In the genomic region with DNA sequence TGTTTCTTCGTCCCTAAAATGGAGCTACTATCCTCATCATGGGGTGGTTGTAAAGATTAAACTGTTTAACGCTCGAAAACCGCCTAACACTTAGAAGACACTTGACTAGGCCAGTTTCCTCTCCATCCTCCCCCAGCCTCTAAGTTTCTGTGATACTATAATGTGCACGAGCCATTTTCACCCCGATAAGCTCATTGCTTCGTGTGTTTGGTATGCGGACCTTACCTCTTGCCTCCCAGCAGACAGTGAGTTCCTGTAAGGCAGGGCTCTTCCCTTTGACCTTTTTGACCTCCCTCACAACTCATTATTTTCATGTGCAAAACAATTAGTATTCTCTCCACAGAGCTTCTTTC, we compare ENCODE assay signal across 8 cellular contexts. TPM values are rescaled to one million over a fixed set of nuclear protein-coding genes. Genes with fewer than 3 reads are reported as not detected.
A peak's percentile ranks its signal among the peaks of the same experiment; 100 is the strongest.
DNase-seq lines count a peak whose midpoint lies in the region; ATAC-seq and TF ChIP-seq lines count a peak whose summit lies in the region.

No MANE protein-coding gene starts in this region.

- TF ChIP-seq POLR2A in sigmoid colon (IDR thresholded peaks at IDR 0.05) = no peak

- no peaks in the 10 kb centered on the region for H3K36me3 ChIP-seq in A673 (ENCODE audit: insufficient read depth, low read length, poor library complexity, severe bottlenecking)
- H3K36me3 ChIP-seq in SK-N-SH (replicated peaks in 1 of 2; ENCODE audit: control insufficient read depth in 1 of 2, insufficient read depth in 2 of 2, low read length in 1 of 2) = no peaks in the 10 kb centered on the region
- no peaks in the 10 kb centered on the region for H3K36me3 ChIP-seq in sigmoid colon

- H3K9me2 ChIP-seq in SK-N-SH = no peaks in the 10 kb centered on the region

- H2AFZ ChIP-seq in SK-N-SH (ENCODE audit: low read depth) = peak overlapping the region; percentile 75

- H3K27ac ChIP-seq in A673 (ENCODE audit: low read depth, low read length, poor library complexity, severe bottlenecking) (peak overlapping the region; percentile 71), SK-N-SH (ENCODE audit: low read depth in 2 of 2, low read length in 1 of 2) (peak overlapping the region; percentile 53 to 78; a peak in 3 of 4 replicates), sigmoid colon (peak overlapping the region; percentile 87 to 90 (median 90))

- no peak for TF ChIP-seq CTCF in A673 (conservative IDR thresholded peaks at IDR 0.05; ENCODE audit: low read depth, low read length)
- TF ChIP-seq CTCF in SK-N-SH (IDR thresholded peaks at IDR 0.05) = no peak
- TF ChIP-seq CTCF in fibroblast of villous mesenchyme (IDR thresholded peaks at IDR 0.05; ENCODE audit: insufficient read depth, low read depth, low read length) = no peak
- TF ChIP-seq CTCF in sigmoid colon (IDR thresholded peaks at IDR 0.05) = no peak

- TF ChIP-seq EP300 in SK-N-SH (IDR thresholded peaks at IDR 0.05; ENCODE audit: borderline replicate concordance in 1 of 2, low read depth in 1 of 2, low read length in 1 of 2) (no peak), sigmoid colon (IDR thresholded peaks at IDR 0.05) (no peak)

- intact Hi-C loops in A673 (cut with micrococcal nuclease; ENCODE audit: unreplicated experiment) (no loop called here), sigmoid colon (cut with DNase I) (loop anchor here (2.0 kb wide), 1 partner anchor 94 kb away; a partner anchor contains a TSS)

- CTCF ChIA-PET in A673 (lab: Charles Lee) (no interaction called here), SK-N-SH (lab: Yijun Ruan, JAX) (interaction anchor here (0.8 to 1.2 kb wide), 3 partner anchors 187 to 338 kb away, joined by 3 to 5 read pairs (median 5); no protein-coding TSS in a partner anchor)

- peak; percentile 1 for ATAC-seq in GM21367 (IDR thresholded peaks at IDR 0.05; ENCODE audit: unreplicated experiment)

- H4K20me1 ChIP-seq in SK-N-SH (ENCODE audit: insufficient read depth) = peaks cover 29% of the 10 kb centered on the region

- H3K79me2 ChIP-seq in SK-N-SH (ENCODE audit: insufficient read depth) = peaks cover 40% of the 10 kb centered on the region

- H3K9ac ChIP-seq in SK-N-SH = peak overlapping the region; percentile 74; the same call in 1 of the 2 replicates

- H3K4me3 ChIP-seq in A673 (ENCODE audit: low read depth, low read length, poor library complexity, severe bottlenecking) = peak overlapping the region; percentile 83
- H3K4me3 ChIP-seq in SK-N-SH (ENCODE audit: low read depth in 2 of 2, low read length in 1 of 2) = peak overlapping the region; percentile 74 to 87
- peak overlapping the region; percentile 77 for H3K4me3 ChIP-seq in fibroblast of villous mesenchyme (ENCODE audit: low read depth, low read length)
- peak overlapping the region; percentile 49 to 78 (median 72) for H3K4me3 ChIP-seq in sigmoid colon

- TF ChIP-seq RAD21 in SK-N-SH (IDR thresholded peaks at IDR 0.05; ENCODE audit: low read length) = no peak

- peaks cover 14% of the 10 kb centered on the region for H3F3A ChIP-seq in SK-N-SH (replicated peaks; ENCODE audit: insufficient read depth)

- H3K4me2 ChIP-seq in SK-N-SH = peak overlapping the region; percentile 84; the same call in 1 of the 2 replicates

- no TSS peak for BruUV-seq in A673 (replicated peaks; lab: Mats Ljungman, UMichigan)

- H3K9me3 ChIP-seq in A673 (ENCODE audit: low read depth, low read length, poor library complexity, severe bottlenecking) (no peaks in the 10 kb centered on the region), SK-N-SH (no peaks in the 10 kb centered on the region), sigmoid colon (no peaks in the 10 kb centered on the region)

- 54% methylated on average over 8 of the region's 8 CpGs for WGBS in SK-N-SH (ENCODE audit: low lambda C conversion rate)
- 2 to 19% methylated on average over 8 of the region's 8 CpGs for WGBS in sigmoid colon, 2 donors

- DNase-seq in A673 (ENCODE audit: low spot score) (no peak), SK-N-SH (no peak), fibroblast of villous mesenchyme (ENCODE audit: low read depth) (peak; percentile 24), sigmoid colon (no peak), NCI-H2107 treated with DMSO at 0.1 percent for 48 hours (lab: John Stamatoyannopoulos, UW; ENCODE audit: unreplicated experiment) (no peak), NCI-H128 (lab: John Stamatoyannopoulos, UW; ENCODE audit: unreplicated experiment) (no peak), SK-N-DZ (ENCODE audit: low spot score) (no peak)

- POLR2A ChIA-PET in A673 (lab: Charles Lee; ENCODE audit: low non-redundant PET) (interaction anchor here (0.6 kb wide), 1 partner anchor 93 kb away, joined by 7 read pairs; a partner anchor contains a TSS), SK-N-SH (lab: Yijun Ruan, JAX) (no interaction called here)

- peaks cover 21% of the 10 kb centered on the region for H3K4me1 ChIP-seq in A673 (ENCODE audit: insufficient read depth, low read length, poor library complexity, severe bottlenecking)
- H3K4me1 ChIP-seq in SK-N-SH (ENCODE audit: control insufficient read depth in 1 of 2, insufficient read depth in 2 of 2, low read depth in 1 of 2, low read length in 1 of 2) = peaks cover 4 to 11% of the 10 kb centered on the region in 2 experiments; a peak in 3 of 4 replicates
- peaks cover 0 to 16% (median 10%) of the 10 kb centered on the region in 4 donors for H3K4me1 ChIP-seq in sigmoid colon

- H3K27me3 ChIP-seq in A673 (replicated peaks; ENCODE audit: insufficient read depth, low read depth, low read length, poor library complexity) = no peaks in the 10 kb centered on the region
- H3K27me3 ChIP-seq in SK-N-SH (ENCODE audit: insufficient read depth) = no peaks in the 10 kb centered on the region
- no peaks in the 10 kb centered on the region for H3K27me3 ChIP-seq in sigmoid colon

TF ChIP-seq in SK-N-SH, 30 proteins besides CTCF, POLR2A, EP300 and RAD21:
- TF ChIP-seq SMC3 (IDR thresholded peaks at IDR 0.05; ENCODE audit: low read depth, low read length) (no peak), CHD2 (IDR thresholded peaks at IDR 0.05; ENCODE audit: low read length, partially characterized antibody) (no peak), GABPA (IDR thresholded peaks at IDR 0.05; ENCODE audit: low read depth) (no peak), RCOR1 (IDR thresholded peaks at IDR 0.05; ENCODE audit: low read length) (no peak), TCF12 (IDR thresholded peaks at IDR 0.05) (no peak), RXRA (IDR thresholded peaks at IDR 0.05; ENCODE audit: borderline replicate concordance, low read depth) (no peak), SIN3A (IDR thresholded peaks at IDR 0.05; ENCODE audit: borderline replicate concordance, low read depth, low read length) (no peak)
- TF ChIP-seq, protein P1, sequence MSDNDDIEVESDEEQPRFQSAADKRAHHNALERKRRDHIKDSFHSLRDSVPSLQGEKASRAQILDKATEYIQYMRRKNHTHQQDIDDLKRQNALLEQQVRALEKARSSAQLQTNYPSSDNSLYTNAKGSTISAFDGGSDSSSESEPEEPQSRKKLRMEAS (IDR thresholded peaks at IDR 0.05; ENCODE audit: low read depth) = no peak
- TF ChIP-seq, protein P2, sequence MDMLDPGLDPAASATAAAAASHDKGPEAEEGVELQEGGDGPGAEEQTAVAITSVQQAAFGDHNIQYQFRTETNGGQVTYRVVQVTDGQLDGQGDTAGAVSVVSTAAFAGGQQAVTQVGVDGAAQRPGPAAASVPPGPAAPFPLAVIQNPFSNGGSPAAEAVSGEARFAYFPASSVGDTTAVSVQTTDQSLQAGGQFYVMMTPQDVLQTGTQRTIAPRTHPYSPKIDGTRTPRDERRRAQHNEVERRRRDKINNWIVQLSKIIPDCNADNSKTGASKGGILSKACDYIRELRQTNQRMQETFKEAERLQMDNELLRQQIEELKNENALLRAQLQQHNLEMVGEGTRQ (IDR thresholded peaks at IDR 0.05; ENCODE audit: borderline replicate concordance, low read depth, low read length) = no peak
- TF ChIP-seq, protein P3, sequence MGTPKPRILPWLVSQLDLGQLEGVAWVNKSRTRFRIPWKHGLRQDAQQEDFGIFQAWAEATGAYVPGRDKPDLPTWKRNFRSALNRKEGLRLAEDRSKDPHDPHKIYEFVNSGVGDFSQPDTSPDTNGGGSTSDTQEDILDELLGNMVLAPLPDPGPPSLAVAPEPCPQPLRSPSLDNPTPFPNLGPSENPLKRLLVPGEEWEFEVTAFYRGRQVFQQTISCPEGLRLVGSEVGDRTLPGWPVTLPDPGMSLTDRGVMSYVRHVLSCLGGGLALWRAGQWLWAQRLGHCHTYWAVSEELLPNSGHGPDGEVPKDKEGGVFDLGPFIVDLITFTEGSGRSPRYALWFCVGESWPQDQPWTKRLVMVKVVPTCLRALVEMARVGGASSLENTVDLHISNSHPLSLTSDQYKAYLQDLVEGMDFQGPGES (IDR thresholded peaks at IDR 0.05; ENCODE audit: low read depth, low read length) = no peak
- TF ChIP-seq, protein P4, sequence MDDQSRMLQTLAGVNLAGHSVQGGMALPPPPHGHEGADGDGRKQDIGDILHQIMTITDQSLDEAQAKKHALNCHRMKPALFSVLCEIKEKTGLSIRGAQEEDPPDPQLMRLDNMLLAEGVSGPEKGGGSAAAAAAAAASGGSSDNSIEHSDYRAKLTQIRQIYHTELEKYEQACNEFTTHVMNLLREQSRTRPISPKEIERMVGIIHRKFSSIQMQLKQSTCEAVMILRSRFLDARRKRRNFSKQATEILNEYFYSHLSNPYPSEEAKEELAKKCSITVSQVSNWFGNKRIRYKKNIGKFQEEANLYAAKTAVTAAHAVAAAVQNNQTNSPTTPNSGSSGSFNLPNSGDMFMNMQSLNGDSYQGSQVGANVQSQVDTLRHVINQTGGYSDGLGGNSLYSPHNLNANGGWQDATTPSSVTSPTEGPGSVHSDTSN (IDR thresholded peaks at IDR 0.05) = no peak
TF ChIP-seq in SK-N-SH: peak in this region for 0.

RNA-seq across cellular contexts. Expression of a gene that starts 0.5 kb away (rescaled TPM):
- total RNA-seq in A673 (2021) = 25.0 and 26.7 TPM in 2 replicates
- 5.0 and 5.8 TPM in 2 replicates for polyA plus RNA-seq in SK-N-SH (2012; rRNA removed)
- polyA plus RNA-seq in SK-N-SH (2012; cell fraction: cytosol; rRNA removed) = 7.4 and 8.5 TPM in 2 replicates
- 2.6 and 4.7 TPM in 2 replicates for polyA plus RNA-seq in SK-N-SH (2012; cell fraction: nucleus; rRNA removed)
- 11.0 and 22.0 TPM in 2 replicates for total RNA-seq in fibroblast of villous mesenchyme
- 10 to 100 TPM in 3 of 4 donors, 1 to 10 TPM in 1; 8.8 to 14.3 (median 11.5) TPM for total RNA-seq in sigmoid colon
- polyA plus RNA-seq in sigmoid colon = 1 to 10 TPM in 2 of 3 donors, under 1 TPM in 1; 0.92 to 2.8 (median 1.2) TPM
- polyA plus RNA-seq in SK-N-DZ (2014; cell fraction: cytosol; rRNA removed) = 14.1 and 18.1 TPM in 2 replicates
- 6.2 and 15.4 TPM in 2 replicates for polyA plus RNA-seq in SK-N-DZ (2014; cell fraction: nucleus; rRNA removed)
